In the genomic region with DNA sequence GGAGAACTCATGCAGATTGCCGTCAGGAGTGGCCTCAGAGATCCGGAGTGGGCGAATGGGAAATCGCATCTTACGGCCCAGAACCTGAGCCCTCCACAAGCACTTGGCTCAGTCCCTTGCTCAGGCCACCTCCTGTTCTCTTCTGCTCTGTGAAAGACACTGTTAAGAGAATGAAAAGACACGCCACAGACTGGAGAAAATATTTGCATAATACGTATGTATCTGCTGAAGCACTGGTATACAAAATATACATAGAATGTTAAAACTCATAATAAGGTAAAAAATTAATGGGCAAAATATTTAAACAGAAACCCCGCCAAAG, we compare ENCODE assay signal across 9 cellular contexts. TPM values are rescaled to one million over a fixed set of nuclear protein-coding genes. Genes with fewer than 3 reads are reported as not detected.
DNase-seq lines count a peak whose midpoint lies in the region; ATAC-seq and TF ChIP-seq lines count a peak whose summit lies in the region.
"Had no signal": no experiment of that assay in that cellular context is flagged by ENCODE, and none has a peak within 500 bp of the region (broad histone marks: within the 10 kb centered on the region; RNA-seq: fewer than 3 reads in every experiment).

No MANE protein-coding gene starts in this region.

- no peaks in the 10 kb centered on the region for H3K9me2 ChIP-seq in DOHH2 (replicated peaks; ENCODE audit: control insufficient read depth, low read length)

- TF ChIP-seq CTCF in DOHH2 (IDR thresholded peaks at IDR 0.05; ENCODE audit: low read depth, low read length, poor library complexity, severe bottlenecking) (no peak), brain microvascular endothelial cell (IDR thresholded peaks at IDR 0.05; ENCODE audit: low read depth, low read length, missing control alignments) (no peak), natural killer cell (IDR thresholded peaks at IDR 0.05) (no peak)

- H3K27ac ChIP-seq in DOHH2 (ENCODE audit: low read depth, low read length) (no peak overlapping the region), brain microvascular endothelial cell (no peak overlapping the region)
- H3K27ac ChIP-seq: adrenal gland had no signal

- in situ Hi-C loops in brain microvascular endothelial cell (cut with HindIII; ENCODE audit: low pct_ligation_motif_present, low sequenced_read_pairs): no loop called here

- peaks cover 8% of the 10 kb centered on the region for H3K4me1 ChIP-seq in DOHH2 (ENCODE audit: control insufficient read depth, low read length)

- H3K9me3 ChIP-seq in DOHH2 (ENCODE audit: control insufficient read depth, insufficient read depth, low read length): no peaks in the 10 kb centered on the region
- H3K9me3 ChIP-seq: adrenal gland had no signal

- intact Hi-C loops in natural killer cell (cut with micrococcal nuclease): no loop called here

- no peaks in the 10 kb centered on the region for H4K20me1 ChIP-seq in DOHH2 (ENCODE audit: control insufficient read depth, insufficient read depth, low read depth, low read length)

- peak overlapping the region; percentile 81 for H3K4me2 ChIP-seq in DOHH2 (ENCODE audit: low read length)

- no peaks in the 10 kb centered on the region for H3K36me3 ChIP-seq in DOHH2 (ENCODE audit: control insufficient read depth, low read length)
- no peaks in the 10 kb centered on the region for H3K36me3 ChIP-seq in brain microvascular endothelial cell (replicated peaks)
- H3K36me3 ChIP-seq: adrenal gland had no signal

- H3K4me3 ChIP-seq in DOHH2 (ENCODE audit: low read length) (peak overlapping the region; percentile 75), brain microvascular endothelial cell (ENCODE audit: low read depth, low read length) (peak overlapping the region; percentile 57)

- peaks cover 2% of the 10 kb centered on the region in 2 donors for H3K9me3 Mint-ChIP-seq in natural killer cell

- H3K27me3 ChIP-seq in DOHH2 (ENCODE audit: control insufficient read depth, low read length) (peaks cover 20% of the 10 kb centered on the region; the same call in 1 of the 2 replicates), brain microvascular endothelial cell (replicated peaks) (no peaks in the 10 kb centered on the region)

- H3K4me1 Mint-ChIP-seq in natural killer cell: peaks cover 0 to 13% of the 10 kb centered on the region in 2 donors

- H3K79me2 ChIP-seq in DOHH2 (ENCODE audit: control insufficient read depth, low read length): no peaks in the 10 kb centered on the region

- no peaks in the 10 kb centered on the region for H3F3A ChIP-seq in DOHH2 (ENCODE audit: control insufficient read depth, insufficient read depth)

- ATAC-seq in HG02870 (IDR thresholded peaks at IDR 0.05; ENCODE audit: unreplicated experiment) (peak; percentile 24), natural killer cell (no peak), HG02938 (IDR thresholded peaks at IDR 0.05; ENCODE audit: unreplicated experiment) (no peak)

- H3K27ac Mint-ChIP-seq in natural killer cell: no peak overlapping the region

- peaks cover 52 to 81% of the 10 kb centered on the region in 2 donors for H3K27me3 Mint-ChIP-seq in natural killer cell (ENCODE audit: low read depth in 2 of 2)

- H3K36me3 Mint-ChIP-seq in natural killer cell: no peaks in the 10 kb centered on the region

- DNase-seq in brain microvascular endothelial cell (no peak), natural killer cell (no peak), NCI-H1048 (lab: John Stamatoyannopoulos, UW) (no peak), epidermal melanocyte (ENCODE audit: insufficient read length, low spot score) (no peak), NK-92 (lab: John Stamatoyannopoulos, UW; ENCODE audit: unreplicated experiment) (no peak)

- H3K4me3 Mint-ChIP-seq in natural killer cell: peak overlapping the region; percentile 74

RNA-seq across cellular contexts. Expression of gene POM121L2, which starts 0.8 kb away (rescaled TPM):
- not detected for total RNA-seq in natural killer cell
- total RNA-seq: adrenal gland had no signal
